In the genomic region with DNA sequence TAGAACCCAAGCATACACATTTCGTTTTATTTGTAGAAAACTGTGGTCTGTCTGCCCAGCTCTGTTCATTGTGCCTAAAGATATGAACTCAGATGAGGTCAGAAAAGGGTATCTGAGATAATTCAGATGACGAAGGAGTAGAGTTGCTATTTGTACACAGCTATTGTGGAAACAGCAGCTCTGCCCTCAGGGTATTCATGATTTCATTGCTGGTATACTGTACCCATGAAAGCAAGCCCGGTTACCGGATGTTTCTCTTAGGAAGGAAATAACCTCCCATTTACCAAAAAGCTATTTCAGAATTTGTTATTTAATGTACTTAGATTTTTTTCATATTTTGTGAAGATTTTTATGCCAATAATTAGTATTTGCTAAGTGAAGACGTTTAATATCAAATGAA, we compare ENCODE assay signal across 17 cellular contexts.
"Had no signal": no experiment of that assay in that cellular context is flagged by ENCODE, and none has a peak within 500 bp of the region (broad histone marks: within the 10 kb centered on the region; RNA-seq: fewer than 3 reads in every experiment).

No MANE protein-coding gene starts in this region.

- H3K4me1 ChIP-seq: adrenal gland, body of pancreas, upper lobe of right lung had no signal

- H3K27ac ChIP-seq: adrenal gland, body of pancreas, upper lobe of right lung had no signal

- H3K9me3 ChIP-seq: adrenal gland, body of pancreas, upper lobe of right lung had no signal

- H3K9me3 Mint-ChIP-seq: activated CD4-positive, alpha-beta memory T cell treated with anti-CD3 and anti-CD28 coated beads for 36 hours; central memory CD8-positive, alpha-beta T cell; immature natural killer cell; memory B cell; nephron progenitor cell had no signal

- H3K27me3 Mint-ChIP-seq: activated CD4-positive, alpha-beta memory T cell treated with anti-CD3 and anti-CD28 coated beads for 36 hours; central memory CD8-positive, alpha-beta T cell; memory B cell had no signal

- H3K27me3 ChIP-seq: adrenal gland, body of pancreas, upper lobe of right lung had no signal

- ATAC-seq: body of pancreas; left lobe of liver; stimulated activated naive CD8-positive, alpha-beta T cell treated with anti-CD3 and anti-CD28 coated beads, Interleukin-15, Interleukin-2, amounts not matched to agents 100 U/mL and 50 U/mL, for 24 hours; upper lobe of right lung had no signal

- H3K4me3 Mint-ChIP-seq: activated CD4-positive, alpha-beta memory T cell treated with anti-CD3 and anti-CD28 coated beads for 36 hours; central memory CD8-positive, alpha-beta T cell; immature natural killer cell; memory B cell; nephron progenitor cell had no signal

- H3K27ac Mint-ChIP-seq: activated CD4-positive, alpha-beta memory T cell treated with anti-CD3 and anti-CD28 coated beads for 36 hours; nephron progenitor cell had no signal

- DNase-seq: activated CD4-positive, alpha-beta memory T cell treated with anti-CD3 and anti-CD28 coated beads for 36 hours; activated CD4-positive, alpha-beta T cell treated with anti-CD3 and anti-CD28 coated beads for 1 hour; activated naive CD4-positive, alpha-beta T cell treated with Interleukin-2 at 50 U/mL for 16 hours; body of pancreas; cortex of kidney; glutamatergic neuron; immature natural killer cell; nephron progenitor cell; stimulated activated CD4-positive, alpha-beta T cell treated with anti-CD3 and anti-CD28 coated beads, Interleukin-4, amount 100 ng/mL, for 1 hour; stimulated activated CD8-positive, alpha-beta memory T cell treated with anti-CD3 and anti-CD28 coated beads, Interleukin-4, amount 100 ng/mL, for 48 hours; stimulated activated naive CD8-positive, alpha-beta T cell treated with anti-CD3 and anti-CD28 coated beads, Interleukin-15, Interleukin-2, amounts not matched to agents 100 U/mL and 50 U/mL, for 24 hours; T-helper 9 cell; upper lobe of right lung had no signal

- H3K4me3 ChIP-seq: adrenal gland, body of pancreas, upper lobe of right lung had no signal

- H3K4me1 Mint-ChIP-seq: nephron progenitor cell had no signal
